ENCODE assay signal across 24 cellular contexts in the genomic region with DNA sequence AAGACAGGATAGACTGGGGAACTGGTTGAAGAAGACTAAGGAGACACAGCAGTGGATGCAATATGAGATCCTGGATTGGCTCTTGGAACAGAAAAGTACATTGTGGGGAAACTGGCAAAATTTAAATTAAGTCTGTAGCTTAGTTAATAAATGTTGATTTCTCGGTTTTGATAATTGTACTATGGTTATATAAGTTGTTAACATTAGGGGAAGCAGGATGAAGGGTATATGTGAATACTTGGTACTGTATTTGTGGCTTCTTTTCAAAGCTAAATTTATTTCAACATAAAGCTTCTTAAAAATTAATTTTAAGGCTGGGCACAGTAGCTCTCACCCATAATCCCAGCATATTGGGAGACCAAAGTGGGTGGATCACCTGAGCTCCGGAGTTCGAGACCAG.
"Had no signal": no experiment of that assay in that cellular context is flagged by ENCODE, and none has a peak within 500 bp of the region (broad histone marks: within the 10 kb centered on the region; RNA-seq: fewer than 3 reads in every experiment).

No MANE protein-coding gene starts in this region.

- H3K9me3 ChIP-seq: stomach, suprapubic skin, testis, thoracic aorta, thyroid gland, tibial artery, transverse colon, upper lobe of left lung, upper lobe of right lung, uterus, vagina had no signal

- H3K4me1 ChIP-seq: suprapubic skin, testis, tibial artery, tibial nerve, transverse colon, upper lobe of left lung, upper lobe of right lung, uterus, vagina had no signal

- H3K27ac ChIP-seq: stomach, suprapubic skin, testis, thoracic aorta, thyroid gland, tibial artery, tibial nerve, transverse colon, upper lobe of left lung, upper lobe of right lung, uterus, vagina had no signal

- H3K36me3 ChIP-seq: stomach, suprapubic skin, thoracic aorta, thyroid gland, tibial artery, tibial nerve, transverse colon, upper lobe of left lung, upper lobe of right lung, uterus, vagina had no signal

- H3K4me3 ChIP-seq: stomach, suprapubic skin, testis, thoracic aorta, thyroid gland, tibial artery, tibial nerve, transverse colon, upper lobe of left lung, upper lobe of right lung, uterus, vagina had no signal

- DNase-seq: stimulated activated CD4-positive, alpha-beta T cell treated with anti-CD3 and anti-CD28 coated beads, Interleukin-2, amount 100 ng/mL, for 48 hours; stimulated activated CD4-positive, alpha-beta T cell treated with anti-CD3 and anti-CD28 coated beads, Interleukin-4, amount 100 ng/mL, for 1 hour; stimulated activated CD4-positive, alpha-beta T cell treated with anti-CD3 and anti-CD28 coated beads, Interleukin-4, amount 100 ng/mL, for 24 hours; stimulated activated CD4-positive, alpha-beta T cell treated with anti-CD3 and anti-CD28 coated beads, Interleukin-4, amount 100 ng/mL, for 4 hours; stimulated activated CD8-positive, alpha-beta memory T cell treated with anti-CD3 and anti-CD28 coated beads, Interleukin-4, amount 100 ng/mL, for 48 hours; stimulated activated naive B cell treated with anti-CD40 and anti-IgM and Interleukin-4, amounts not matched to agents 10 μg/mL and 1 μg/mL and 100 μg/mL, for 72 hours; stimulated activated naive CD4-positive, alpha-beta T cell; stimulated activated naive CD4-positive, alpha-beta T cell treated with Interleukin-2 at 50 U/mL for 16 hours; stimulated activated naive CD8-positive, alpha-beta T cell treated with anti-CD3 and anti-CD28 coated beads, Interleukin-15, amount 100 ng/mL, for 72 hours; stimulated activated naive CD8-positive, alpha-beta T cell treated with anti-CD3 and anti-CD28 coated beads, Interleukin-15, Interleukin-2, amounts not matched to agents 100 U/mL and 50 U/mL, for 24 hours; stomach; substantia nigra; testis; thyroid gland; tibial artery; transverse colon; trophoblast cell; upper lobe of left lung; upper lobe of right lung; uterus had no signal
